9 cellular contexts compared by ENCODE assay signal in genomic region chr6:166572370-166573261, GRCh38. TPM values are rescaled to one million over a fixed set of nuclear protein-coding genes. Genes with fewer than 3 reads are reported as not detected.
A peak's percentile ranks its signal among the peaks of the same experiment; 100 is the strongest.
DNase-seq lines count a peak whose midpoint lies in the region; TF ChIP-seq lines count a peak whose summit lies in the region.
"Had no signal": no experiment of that assay in that cellular context is flagged by ENCODE, and none has a peak within 500 bp of the region (broad histone marks: within the 10 kb centered on the region; RNA-seq: fewer than 3 reads in every experiment).

No MANE protein-coding gene starts in this region.

- H3F3A ChIP-seq in smooth muscle cell (ENCODE audit: low read depth) = no peaks in the 10 kb centered on the region

- H2AFZ ChIP-seq in smooth muscle cell (ENCODE audit: low read depth) = no peak overlapping the region

- H3K9me3 ChIP-seq in right atrium auricular region (no peaks in the 10 kb centered on the region), smooth muscle cell (replicated peaks; ENCODE audit: low read depth) (no peaks in the 10 kb centered on the region), uterus (peaks cover 0 to 5% of the 10 kb centered on the region in 2 donors)

- peaks cover 21% of the 10 kb centered on the region for H4K20me1 ChIP-seq in smooth muscle cell (ENCODE audit: low read depth)

- H3K27ac ChIP-seq in right atrium auricular region = no peak overlapping the region
- H3K27ac ChIP-seq in smooth muscle cell (ENCODE audit: low read depth) = no peak overlapping the region
- no peak overlapping the region for H3K27ac ChIP-seq in uterus

- H3K36me3 Mint-ChIP-seq in HFFc6 (ENCODE audit: low read depth) = peaks cover 15% of the 10 kb centered on the region

- no peak for TF ChIP-seq POLR2A in uterus (IDR thresholded peaks at IDR 0.05)

- 66% methylated on average over 18 of the region's 18 CpGs for WGBS in smooth muscle cell (ENCODE audit: low lambda C conversion rate)

- peaks cover 9% of the 10 kb centered on the region for H3K9me3 Mint-ChIP-seq in HFFc6

- no peaks in the 10 kb centered on the region for H3K36me3 ChIP-seq in right atrium auricular region
- no peaks in the 10 kb centered on the region for H3K36me3 ChIP-seq in smooth muscle cell (ENCODE audit: low read depth)
- H3K36me3 ChIP-seq in uterus = no peaks in the 10 kb centered on the region

- no peak overlapping the region for H3K4me3 ChIP-seq in right atrium auricular region
- H3K4me3 ChIP-seq in smooth muscle cell = no peak overlapping the region
- no peak overlapping the region for H3K4me3 ChIP-seq in uterus

- no peak for TF ChIP-seq CTCF in HFFc6 (IDR thresholded peaks at IDR 0.05)
- no peak for TF ChIP-seq CTCF in right atrium auricular region (IDR thresholded peaks at IDR 0.05)
- TF ChIP-seq CTCF in smooth muscle cell (IDR thresholded peaks at IDR 0.05; ENCODE audit: borderline replicate concordance, insufficient read depth, poor library complexity, severe bottlenecking) = no peak
- no peak for TF ChIP-seq CTCF in uterus (IDR thresholded peaks at IDR 0.05)

- H3K79me2 ChIP-seq in smooth muscle cell (ENCODE audit: low read depth) = no peaks in the 10 kb centered on the region

- peak overlapping the region; percentile 10 for H3K4me2 ChIP-seq in smooth muscle cell

- DNase-seq in HFFc6 (peak; percentile 41), SW480 (ENCODE audit: low spot score) (peak; percentile 24), right atrium auricular region (ENCODE audit: low spot score) (peak; percentile 58), smooth muscle cell (lab: John Stamatoyannopoulos, UW; ENCODE audit: unreplicated experiment) (no peak), uterus (no peak), NOMO-1 (lab: John Stamatoyannopoulos, UW; ENCODE audit: unreplicated experiment in 2 of 2) (no peak)
- DNase-seq in activated T-cell treated with anti-CD3 and anti-CD28 coated beads, Interleukin-2, amount 50 U/mL, for 48 hours = no peak
- DNase-seq in stimulated activated CD4-positive, alpha-beta T cell treated with anti-CD3 and anti-CD28 coated beads, Interleukin-4, amount 100 ng/mL, for 1 hour = no peak

- no peak overlapping the region for H3K4me3 Mint-ChIP-seq in HFFc6
- H3K4me3 Mint-ChIP-seq: activated T-helper 17 cell treated with anti-CD3 and anti-CD28 coated beads, Interleukin-2, amount 50 U/mL, for 72 hours had no signal

- peaks cover 28% of the 10 kb centered on the region for H3K4me1 Mint-ChIP-seq in HFFc6 (ENCODE audit: low read depth)
- H3K4me1 Mint-ChIP-seq: activated T-helper 17 cell treated with anti-CD3 and anti-CD28 coated beads, Interleukin-2, amount 50 U/mL, for 72 hours had no signal

- no peak overlapping the region for H3K9ac ChIP-seq in smooth muscle cell (ENCODE audit: low read depth)

- H3K27ac Mint-ChIP-seq in HFFc6 = peak overlapping the region; percentile 17; the same call in 1 of the 2 replicates
- H3K27ac Mint-ChIP-seq: activated T-helper 17 cell treated with anti-CD3 and anti-CD28 coated beads, Interleukin-2, amount 50 U/mL, for 72 hours had no signal

- H3K27me3 ChIP-seq in right atrium auricular region (no peaks in the 10 kb centered on the region), smooth muscle cell (ENCODE audit: low read depth) (no peaks in the 10 kb centered on the region), uterus (no peaks in the 10 kb centered on the region)

- intact Hi-C loops in uterus (cut with DNase I; ENCODE audit: low total_unique reads) = no loop called here

- H3K27me3 Mint-ChIP-seq in HFFc6 (ENCODE audit: insufficient read depth) = peaks cover 6% of the 10 kb centered on the region; the same call in 1 of the 2 replicates
- H3K27me3 Mint-ChIP-seq: activated T-helper 17 cell treated with anti-CD3 and anti-CD28 coated beads, Interleukin-2, amount 50 U/mL, for 72 hours had no signal

- H3K4me1 ChIP-seq in right atrium auricular region = peaks cover 0 to 19% of the 10 kb centered on the region in 2 donors
- peaks cover 8% of the 10 kb centered on the region for H3K4me1 ChIP-seq in smooth muscle cell (ENCODE audit: low read depth)
- H3K4me1 ChIP-seq in uterus = peaks cover 0 to 7% of the 10 kb centered on the region in 2 donors

RNA-seq across cellular contexts. Expression of gene RAMACL, which starts 13.9 kb away (rescaled TPM):
- total RNA-seq in HFFc6 (2021; fragmentation: NEBNext Ultra II Directional; extraction: Animal tissue kit (Norgen Biotek cat#: 25700)) = 1 to 10 TPM; 2.0 to 3.6 (median 2.8) TPM
- total RNA-seq in right atrium auricular region = under 1 TPM; 0.20 to 0.52 TPM
- total RNA-seq in smooth muscle cell = 0.13 and 0.99 TPM in 2 replicates
- polyA plus RNA-seq in smooth muscle cell = 0.14 and 0.89 TPM in 2 replicates
- 1 to 10 TPM in 3 of 4 donors, not detected in 1; 1.5 to 8.1 (median 1.8) TPM for total RNA-seq in uterus

RNA-seq across cellular contexts. Expression of gene RPS6KA2, which starts 54.4 kb away (rescaled TPM):
- total RNA-seq in HFFc6 (2021; fragmentation: NEBNext Ultra II Directional; extraction: Animal tissue kit (Norgen Biotek cat#: 25700)) = 10 to 100 TPM; 10.1 to 13.9 (median 11.9) TPM
- total RNA-seq in right atrium auricular region = 100 to 1,000 TPM in 1 of 2 donors, 10 to 100 TPM in 1; 78.6 to 131 TPM
- total RNA-seq in smooth muscle cell = 7.8 and 10.5 TPM in 2 replicates
- polyA plus RNA-seq in smooth muscle cell = 10.4 and 12.2 TPM in 2 replicates
- total RNA-seq in uterus = 10 to 100 TPM; 34.0 to 78.4 (median 55.8) TPM

Comparison
In these comparisons a context has a peak if more than half of its experiments do, and no peak if none do; other contexts are left out.
1. DNase-seq: peak in HFFc6 (single experiment), SW480 (single experiment) and right atrium auricular region (single experiment); none in smooth muscle cell (single experiment), uterus (0 of 2), activated T-cell treated with anti-CD3 and anti-CD28 coated beads, Interleukin-2, amount 50 U/mL, for 48 hours (0 of 2), stimulated activated CD4-positive, alpha-beta T cell treated with anti-CD3 and anti-CD28 coated beads, Interleukin-4, amount 100 ng/mL, for 1 hour (single experiment) and NOMO-1 (0 of 2).